In genomic region chr20:6506906-6507305, GRCh38 we compare ENCODE assay signal across 23 cellular contexts.
"Had no signal": no experiment of that assay in that cellular context is flagged by ENCODE, and none has a peak within 500 bp of the region (broad histone marks: within the 10 kb centered on the region; RNA-seq: fewer than 3 reads in every experiment).

No MANE protein-coding gene starts in this region.

- H3K4me3 ChIP-seq: colonic mucosa, esophagus squamous epithelium, gastrocnemius medialis, heart right ventricle, left lung, lower lobe of right lung, mucosa of descending colon had no signal

- H3K9me3 ChIP-seq: colonic mucosa, esophagus squamous epithelium, gastrocnemius medialis, left lung, lower lobe of right lung, mucosa of descending colon had no signal

- H3K36me3 ChIP-seq: colonic mucosa, esophagus squamous epithelium, gastrocnemius medialis, heart right ventricle, left lung, lower lobe of right lung had no signal

- ATAC-seq: effector memory CD8-positive, alpha-beta T cell; esophagus mucosa; gastrocnemius medialis; heart right ventricle; left cardiac atrium; left ventricle myocardium superior; lower lobe of right lung; mucosa of descending colon had no signal

- H3K27ac ChIP-seq: colonic mucosa, epithelial cell of prostate, esophagus squamous epithelium, gastrocnemius medialis, heart right ventricle, left lung, lower lobe of right lung had no signal

- H3K27me3 ChIP-seq: colonic mucosa, esophagus squamous epithelium, gastrocnemius medialis, heart right ventricle, left lung had no signal

- DNase-seq: colonic mucosa; cortex of kidney; effector CD8-positive, alpha-beta T cell; effector memory CD8-positive, alpha-beta T cell; endodermal cell; erythroblast; esophagus squamous epithelium; foreskin fibroblast; foreskin melanocyte; gastrocnemius medialis; glutamatergic neuron; head of caudate nucleus; heart right ventricle; hippocampal formation; left cardiac atrium; left lung; left ventricle myocardium superior; lower lobe of right lung; mesenchymal stem cell; mucosa of descending colon; naive B cell had no signal

- H3K4me1 ChIP-seq: colonic mucosa, esophagus squamous epithelium, gastrocnemius medialis, left lung, lower lobe of right lung had no signal
